Comparison of ENCODE assay signal across 3 cellular contexts in the genomic region with DNA sequence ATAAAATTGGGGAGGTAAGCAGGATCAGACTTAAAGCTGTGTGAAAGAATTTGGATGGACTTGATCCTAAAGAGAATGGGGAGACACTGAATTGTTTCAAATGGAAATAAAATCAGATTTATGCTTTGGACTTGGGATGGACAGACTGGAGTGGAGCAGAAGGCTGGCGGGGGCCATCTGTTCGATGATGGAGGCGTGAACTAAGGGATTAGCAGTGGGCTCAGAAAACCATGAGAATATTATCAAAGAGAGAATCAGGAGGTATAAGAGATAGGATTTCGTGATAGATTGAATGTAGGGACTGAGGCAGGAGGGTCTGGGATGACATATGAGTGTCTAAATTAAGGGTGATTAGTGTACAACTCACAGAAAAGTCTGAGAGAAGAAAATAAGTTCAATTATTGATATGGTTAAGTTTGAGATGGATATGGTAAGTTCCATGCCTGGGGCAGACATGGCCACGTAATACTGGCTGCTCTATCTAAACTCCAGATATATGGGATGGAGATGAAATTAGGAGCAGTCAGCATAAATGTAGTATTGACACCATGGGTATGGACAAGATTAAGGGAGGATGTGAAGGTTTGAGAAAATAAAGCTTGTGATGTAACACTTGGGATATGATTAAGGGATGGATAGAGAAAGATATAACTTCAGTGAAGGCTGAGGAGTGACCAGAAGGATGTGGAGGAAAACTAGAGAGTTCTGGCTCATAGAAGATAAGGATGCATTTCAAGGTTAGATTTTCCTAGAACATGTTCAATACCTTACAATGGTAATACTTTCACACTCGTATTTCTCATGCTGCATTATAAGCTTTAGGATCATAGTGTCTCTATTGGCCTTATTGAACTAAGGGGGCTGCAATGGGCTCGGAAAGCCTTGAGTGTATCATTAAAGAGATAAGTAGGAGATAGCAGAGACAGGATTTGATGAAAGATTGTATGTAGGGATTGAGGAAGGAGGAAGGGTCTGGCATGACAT.
A peak's percentile ranks its signal among the peaks of the same experiment; 100 is the strongest.
TF ChIP-seq lines count a peak whose summit lies in the region.

No MANE protein-coding gene starts in this region.

TF ChIP-seq in A549, 52 proteins besides CTCF, POLR2A, EP300 and RAD21:
- peak; percentile 80 for TF ChIP-seq MAFK (IDR thresholded peaks at IDR 0.05; ENCODE audit: partially characterized antibody)
- TF ChIP-seq E2F6 (IDR thresholded peaks at IDR 0.05; ENCODE audit: borderline replicate concordance, low read depth), result no peak

TF ChIP-seq in GM23338, 12 proteins besides CTCF, POLR2A, EP300 and RAD21 (continues in another document):
- no peak for TF ChIP-seq CREB1 (CRISPR knock-in tag; IDR thresholded peaks at IDR 0.05; ENCODE audit: low read depth)
- TF ChIP-seq, protein P1, sequence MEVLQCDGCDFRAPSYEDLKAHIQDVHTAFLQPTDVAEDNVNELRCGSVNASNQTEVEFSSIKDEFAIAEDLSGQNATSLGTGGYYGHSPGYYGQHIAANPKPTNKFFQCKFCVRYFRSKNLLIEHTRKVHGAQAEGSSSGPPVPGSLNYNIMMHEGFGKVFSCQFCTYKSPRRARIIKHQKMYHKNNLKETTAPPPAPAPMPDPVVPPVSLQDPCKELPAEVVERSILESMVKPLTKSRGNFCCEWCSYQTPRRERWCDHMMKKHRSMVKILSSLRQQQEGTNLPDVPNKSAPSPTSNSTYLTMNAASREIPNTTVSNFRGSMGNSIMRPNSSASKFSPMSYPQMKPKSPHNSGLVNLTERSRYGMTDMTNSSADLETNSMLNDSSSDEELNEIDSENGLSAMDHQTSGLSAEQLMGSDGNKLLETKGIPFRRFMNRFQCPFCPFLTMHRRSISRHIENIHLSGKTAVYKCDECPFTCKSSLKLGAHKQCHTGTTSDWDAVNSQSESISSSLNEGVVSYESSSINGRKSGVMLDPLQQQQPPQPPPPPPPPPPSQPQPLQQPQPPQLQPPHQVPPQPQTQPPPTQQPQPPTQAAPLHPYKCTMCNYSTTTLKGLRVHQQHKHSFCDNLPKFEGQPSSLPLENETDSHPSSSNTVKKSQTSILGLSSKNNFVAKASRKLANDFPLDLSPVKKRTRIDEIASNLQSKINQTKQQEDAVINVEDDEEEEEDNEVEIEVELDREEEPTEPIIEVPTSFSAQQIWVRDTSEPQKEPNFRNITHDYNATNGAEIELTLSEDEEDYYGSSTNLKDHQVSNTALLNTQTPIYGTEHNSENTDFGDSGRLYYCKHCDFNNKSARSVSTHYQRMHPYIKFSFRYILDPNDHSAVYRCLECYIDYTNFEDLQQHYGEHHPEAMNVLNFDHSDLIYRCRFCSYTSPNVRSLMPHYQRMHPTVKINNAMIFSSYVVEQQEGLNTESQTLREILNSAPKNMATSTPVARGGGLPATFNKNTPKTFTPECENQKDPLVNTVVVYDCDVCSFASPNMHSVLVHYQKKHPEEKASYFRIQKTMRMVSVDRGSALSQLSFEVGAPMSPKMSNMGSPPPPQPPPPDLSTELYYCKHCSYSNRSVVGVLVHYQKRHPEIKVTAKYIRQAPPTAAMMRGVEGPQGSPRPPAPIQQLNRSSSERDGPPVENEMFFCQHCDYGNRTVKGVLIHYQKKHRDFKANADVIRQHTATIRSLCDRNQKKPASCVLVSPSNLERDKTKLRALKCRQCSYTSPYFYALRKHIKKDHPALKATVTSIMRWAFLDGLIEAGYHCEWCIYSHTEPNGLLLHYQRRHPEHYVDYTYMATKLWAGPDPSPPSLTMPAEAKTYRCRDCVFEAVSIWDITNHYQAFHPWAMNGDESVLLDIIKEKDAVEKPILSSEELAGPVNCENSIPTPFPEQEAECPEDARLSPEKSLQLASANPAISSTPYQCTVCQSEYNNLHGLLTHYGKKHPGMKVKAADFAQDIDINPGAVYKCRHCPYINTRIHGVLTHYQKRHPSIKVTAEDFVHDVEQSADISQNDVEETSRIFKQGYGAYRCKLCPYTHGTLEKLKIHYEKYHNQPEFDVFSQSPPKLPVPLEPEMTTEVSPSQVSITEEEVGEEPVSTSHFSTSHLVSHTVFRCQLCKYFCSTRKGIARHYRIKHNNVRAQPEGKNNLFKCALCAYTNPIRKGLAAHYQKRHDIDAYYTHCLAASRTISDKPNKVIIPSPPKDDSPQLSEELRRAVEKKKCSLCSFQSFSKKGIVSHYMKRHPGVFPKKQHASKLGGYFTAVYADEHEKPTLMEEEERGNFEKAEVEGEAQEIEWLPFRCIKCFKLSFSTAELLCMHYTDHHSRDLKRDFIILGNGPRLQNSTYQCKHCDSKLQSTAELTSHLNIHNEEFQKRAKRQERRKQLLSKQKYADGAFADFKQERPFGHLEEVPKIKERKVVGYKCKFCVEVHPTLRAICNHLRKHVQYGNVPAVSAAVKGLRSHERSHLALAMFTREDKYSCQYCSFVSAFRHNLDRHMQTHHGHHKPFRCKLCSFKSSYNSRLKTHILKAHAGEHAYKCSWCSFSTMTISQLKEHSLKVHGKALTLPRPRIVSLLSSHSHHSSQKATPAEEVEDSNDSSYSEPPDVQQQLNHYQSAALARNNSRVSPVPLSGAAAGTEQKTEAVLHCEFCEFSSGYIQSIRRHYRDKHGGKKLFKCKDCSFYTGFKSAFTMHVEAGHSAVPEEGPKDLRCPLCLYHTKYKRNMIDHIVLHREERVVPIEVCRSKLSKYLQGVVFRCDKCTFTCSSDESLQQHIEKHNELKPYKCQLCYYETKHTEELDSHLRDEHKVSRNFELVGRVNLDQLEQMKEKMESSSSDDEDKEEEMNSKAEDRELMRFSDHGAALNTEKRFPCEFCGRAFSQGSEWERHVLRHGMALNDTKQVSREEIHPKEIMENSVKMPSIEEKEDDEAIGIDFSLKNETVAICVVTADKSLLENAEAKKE (CRISPR knock-in tag; IDR thresholded peaks at IDR 0.05), result no peak
- TF ChIP-seq POLR2AphosphoS5 (IDR thresholded peaks at IDR 0.05; ENCODE audit: low read depth), result no peak
- no peak for TF ChIP-seq ZNF331 (CRISPR knock-in tag; IDR thresholded peaks at IDR 0.05; ENCODE audit: low read depth)
- no peak for TF ChIP-seq STAT1 (IDR thresholded peaks at IDR 0.05; ENCODE audit: unreplicated experiment)
- TF ChIP-seq ETS1 (IDR thresholded peaks at IDR 0.05), result no peak
- no peak for TF ChIP-seq JUNB (IDR thresholded peaks at IDR 0.05; ENCODE audit: unreplicated experiment)

TF ChIP-seq in K562, 482 proteins besides CTCF, POLR2A, EP300 and RAD21:
- TF ChIP-seq MAFG (tag; conservative IDR thresholded peaks at IDR 0.05), result peak; percentile 35; the same call in 1 of the 2 replicates
- TF ChIP-seq FOXA3 (CRISPR knock-in tag; conservative IDR thresholded peaks at IDR 0.05 in 1 of 2, IDR thresholded peaks at IDR 0.05 in 1 of 2), result no peak
- TF ChIP-seq, protein P2, sequence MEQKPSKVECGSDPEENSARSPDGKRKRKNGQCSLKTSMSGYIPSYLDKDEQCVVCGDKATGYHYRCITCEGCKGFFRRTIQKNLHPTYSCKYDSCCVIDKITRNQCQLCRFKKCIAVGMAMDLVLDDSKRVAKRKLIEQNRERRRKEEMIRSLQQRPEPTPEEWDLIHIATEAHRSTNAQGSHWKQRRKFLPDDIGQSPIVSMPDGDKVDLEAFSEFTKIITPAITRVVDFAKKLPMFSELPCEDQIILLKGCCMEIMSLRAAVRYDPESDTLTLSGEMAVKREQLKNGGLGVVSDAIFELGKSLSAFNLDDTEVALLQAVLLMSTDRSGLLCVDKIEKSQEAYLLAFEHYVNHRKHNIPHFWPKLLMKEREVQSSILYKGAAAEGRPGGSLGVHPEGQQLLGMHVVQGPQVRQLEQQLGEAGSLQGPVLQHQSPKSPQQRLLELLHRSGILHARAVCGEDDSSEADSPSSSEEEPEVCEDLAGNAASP (IDR thresholded peaks at IDR 0.05), result no peak
- TF ChIP-seq MAX (CRISPR knock-in tag; IDR thresholded peaks at IDR 0.05), result no peak
- TF ChIP-seq NKRF (IDR thresholded peaks at IDR 0.05; ENCODE audit: borderline replicate concordance), result no peak
- TF ChIP-seq SPI1 (IDR thresholded peaks at IDR 0.05; ENCODE audit: borderline replicate concordance, low read depth, low read length), result no peak
- no peak for TF ChIP-seq TCFL5 (CRISPR knock-in tag; conservative IDR thresholded peaks at IDR 0.05)
- TF ChIP-seq MAFF (IDR thresholded peaks at IDR 0.05; ENCODE audit: low read length), result 0 out of 2 replicates have a peak, but pooled peaks have one; percentile 14
- TF ChIP-seq RBM39 (optimal IDR thresholded peaks at IDR 0.05; ENCODE audit: low read depth, low read length), result no peak
- no peak for TF ChIP-seq SETDB1 (IDR thresholded peaks at IDR 0.05; ENCODE audit: low read length)
- no peak for TF ChIP-seq SLC30A9 (CRISPR knock-in tag; IDR thresholded peaks at IDR 0.05)
- no peak for TF ChIP-seq CHD2 (IDR thresholded peaks at IDR 0.05; ENCODE audit: low read depth, low read length)
- TF ChIP-seq TSC22D4 (tag; IDR thresholded peaks at IDR 0.05), result no peak
- no peak for TF ChIP-seq BRF2 (IDR thresholded peaks at IDR 0.05; ENCODE audit: borderline replicate concordance, insufficient read depth, insufficient read length)
- no peak for TF ChIP-seq GABPB2 (CRISPR knock-in tag; conservative IDR thresholded peaks at IDR 0.05)
- no peak for TF ChIP-seq SMARCC2 (IDR thresholded peaks at IDR 0.05; ENCODE audit: low read depth)
- TF ChIP-seq CBX5 (IDR thresholded peaks at IDR 0.05; ENCODE audit: borderline replicate concordance, low read depth), result no peak
- TF ChIP-seq NFIC (IDR thresholded peaks at IDR 0.05), result no peak
- TF ChIP-seq, protein P3, sequence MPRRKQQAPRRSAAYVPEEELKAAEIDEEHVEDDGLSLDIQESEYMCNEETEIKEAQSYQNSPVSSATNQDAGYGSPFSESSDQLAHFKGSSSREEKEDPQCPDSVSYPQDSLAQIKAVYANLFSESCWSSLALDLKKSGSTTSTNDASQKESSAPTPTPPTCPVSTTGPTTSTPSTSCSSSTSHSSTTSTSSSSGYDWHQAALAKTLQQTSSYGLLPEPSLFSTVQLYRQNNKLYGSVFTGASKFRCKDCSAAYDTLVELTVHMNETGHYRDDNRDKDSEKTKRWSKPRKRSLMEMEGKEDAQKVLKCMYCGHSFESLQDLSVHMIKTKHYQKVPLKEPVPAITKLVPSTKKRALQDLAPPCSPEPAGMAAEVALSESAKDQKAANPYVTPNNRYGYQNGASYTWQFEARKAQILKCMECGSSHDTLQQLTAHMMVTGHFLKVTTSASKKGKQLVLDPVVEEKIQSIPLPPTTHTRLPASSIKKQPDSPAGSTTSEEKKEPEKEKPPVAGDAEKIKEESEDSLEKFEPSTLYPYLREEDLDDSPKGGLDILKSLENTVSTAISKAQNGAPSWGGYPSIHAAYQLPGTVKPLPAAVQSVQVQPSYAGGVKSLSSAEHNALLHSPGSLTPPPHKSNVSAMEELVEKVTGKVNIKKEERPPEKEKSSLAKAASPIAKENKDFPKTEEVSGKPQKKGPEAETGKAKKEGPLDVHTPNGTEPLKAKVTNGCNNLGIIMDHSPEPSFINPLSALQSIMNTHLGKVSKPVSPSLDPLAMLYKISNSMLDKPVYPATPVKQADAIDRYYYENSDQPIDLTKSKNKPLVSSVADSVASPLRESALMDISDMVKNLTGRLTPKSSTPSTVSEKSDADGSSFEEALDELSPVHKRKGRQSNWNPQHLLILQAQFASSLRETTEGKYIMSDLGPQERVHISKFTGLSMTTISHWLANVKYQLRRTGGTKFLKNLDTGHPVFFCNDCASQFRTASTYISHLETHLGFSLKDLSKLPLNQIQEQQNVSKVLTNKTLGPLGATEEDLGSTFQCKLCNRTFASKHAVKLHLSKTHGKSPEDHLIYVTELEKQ (CRISPR knock-in tag; IDR thresholded peaks at IDR 0.05), result no peak
- TF ChIP-seq PREB (CRISPR knock-in tag; IDR thresholded peaks at IDR 0.05), result no peak
- TF ChIP-seq ZNF316 (IDR thresholded peaks at IDR 0.05), result peak; percentile 81
- no peak for TF ChIP-seq ZNF436 (CRISPR knock-in tag; IDR thresholded peaks at IDR 0.05)
- TF ChIP-seq C11orf30 (IDR thresholded peaks at IDR 0.05; ENCODE audit: low read depth), result peak; percentile 62
- no peak for TF ChIP-seq ZNF280B (CRISPR knock-in tag; IDR thresholded peaks at IDR 0.05)
- no peak for TF ChIP-seq LCOR (CRISPR knock-in tag; IDR thresholded peaks at IDR 0.05)
- TF ChIP-seq WHSC1 (IDR thresholded peaks at IDR 0.05; ENCODE audit: low read length), result no peak
- no peak for TF ChIP-seq SRSF7 (optimal IDR thresholded peaks at IDR 0.05; ENCODE audit: low read depth, low read length)
